Comparison of ENCODE assay signal across 15 cellular contexts in the genomic region with DNA sequence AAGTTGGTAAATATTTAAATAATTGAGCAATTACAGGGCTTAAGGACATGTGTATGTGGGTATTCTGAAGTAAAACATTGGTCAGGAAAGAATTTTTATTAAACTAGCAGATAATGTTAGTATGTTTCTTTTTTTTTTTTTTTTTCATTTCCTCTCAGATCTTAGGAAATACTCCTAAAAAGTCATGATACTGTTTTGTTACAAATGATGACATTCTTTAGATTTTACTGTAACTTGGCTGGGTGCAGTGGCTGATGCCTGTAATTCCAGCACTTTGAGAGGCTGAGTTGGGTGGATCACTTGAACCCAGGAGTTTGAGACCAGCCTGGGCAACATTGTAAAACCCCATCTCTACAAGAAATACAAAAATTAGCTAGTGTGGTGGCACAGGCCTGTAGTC. TPM values are rescaled to one million over a fixed set of nuclear protein-coding genes. Genes with fewer than 3 reads are reported as not detected.
A peak's percentile ranks its signal among the peaks of the same experiment; 100 is the strongest.
DNase-seq lines count a peak whose midpoint lies in the region; ATAC-seq and TF ChIP-seq lines count a peak whose summit lies in the region.
"Had no signal": no experiment of that assay in that cellular context is flagged by ENCODE, and none has a peak within 500 bp of the region (broad histone marks: within the 10 kb centered on the region; RNA-seq: fewer than 3 reads in every experiment).

No MANE protein-coding gene starts in this region.

- in situ Hi-C loops in IMR-90 (cut with MboI; ENCODE audit: low sequenced_read_pairs): no loop called here

- no peak overlapping the region for H2AK9ac ChIP-seq in IMR-90 (replicated peaks; ENCODE audit: low read depth, low read length, poor library complexity)

- H4K20me1 ChIP-seq in IMR-90 (ENCODE audit: insufficient read depth, low read length) (no peaks in the 10 kb centered on the region), OCI-LY7 (ENCODE audit: insufficient read depth, low read length) (no peaks in the 10 kb centered on the region)

- H3K18ac ChIP-seq in IMR-90 (ENCODE audit: low read depth, low read length): peak overlapping the region; percentile 38; the same call in 1 of the 2 replicates

- POLR2A ChIA-PET in IMR-90 (lab: Charles Lee; ENCODE audit: unreplicated experiment): no interaction called here
- POLR2A ChIA-PET in OCI-LY7 (lab: Charles Lee): no interaction called here

- peaks cover 5% of the 10 kb centered on the region for H3K4me1 ChIP-seq in IMR-90 (ENCODE audit: control insufficient read depth, insufficient read depth, low read length)
- no peaks in the 10 kb centered on the region for H3K4me1 ChIP-seq in OCI-LY7 (ENCODE audit: insufficient read depth, low read length, poor library complexity, severe bottlenecking)

- no peaks in the 10 kb centered on the region for H3K79me2 ChIP-seq in OCI-LY7 (ENCODE audit: insufficient read depth, low read depth, low read length)

- H3K27me3 ChIP-seq in IMR-90 (ENCODE audit: control insufficient read depth, insufficient read depth, low read length): no peaks in the 10 kb centered on the region

- peaks cover 2% of the 10 kb centered on the region; the same call in 1 of the 2 replicates for H3K9me1 ChIP-seq in IMR-90 (ENCODE audit: insufficient read depth, low read length)

- no peak overlapping the region for H3K4me3 ChIP-seq in AG09309 (ENCODE audit: control insufficient read depth, low read depth, low read length)
- H3K4me3 ChIP-seq in IMR-90 (ENCODE audit: insufficient read depth, low read depth, low read length): no peak overlapping the region
- no peak overlapping the region for H3K4me3 ChIP-seq in choroid plexus epithelial cell (ENCODE audit: low read depth, low read length)
- H3K4me3 ChIP-seq in fibroblast of pulmonary artery (replicated peaks; ENCODE audit: low read depth, low read length): no peak overlapping the region
- no peak overlapping the region for H3K4me3 ChIP-seq in OCI-LY7 (ENCODE audit: low read depth, low read length, poor library complexity, severe bottlenecking)

- H3K14ac ChIP-seq in IMR-90 (replicated peaks; ENCODE audit: low read depth, low read length): 0 out of 2 replicates have a peak overlapping the region, but pooled peaks have one; percentile 15

- H2AFZ ChIP-seq in IMR-90 (replicated peaks; ENCODE audit: low read length, poor library complexity) (no peak overlapping the region), OCI-LY7 (ENCODE audit: low read length) (no peak overlapping the region)

- peak; percentile 60 for ATAC-seq in IMR-90 (ENCODE audit: low read depth)

- H2BK5ac ChIP-seq in IMR-90 (ENCODE audit: low read depth, low read length, poor library complexity, severe bottlenecking): peak overlapping the region; percentile 56

- CTCF ChIA-PET in IMR-90 (lab: Yijun Ruan, JAX): interaction anchor here (0.6 to 0.9 kb wide), 2 partner anchors 17 to 86 kb away, joined by 3 to 4 read pairs; no protein-coding TSS in a partner anchor
- CTCF ChIA-PET in OCI-LY7 (lab: Charles Lee; ENCODE audit: unreplicated experiment): no interaction called here

- peak overlapping the region; percentile 64; the same call in 1 of the 2 replicates for H4K5ac ChIP-seq in IMR-90 (ENCODE audit: low read depth, low read length)

- peak overlapping the region; percentile 41 for H4K91ac ChIP-seq in IMR-90 (ENCODE audit: insufficient read depth, low read depth, low read length)

- 0 out of 2 replicates have a peak overlapping the region, but pooled peaks have one; percentile 23 for H3K9ac ChIP-seq in IMR-90 (ENCODE audit: low read depth, low read length)

- intact Hi-C loops in IMR-90 (cut with micrococcal nuclease) (loop anchor here (5.0 kb wide), 1 partner anchor 106 kb away; no protein-coding TSS in a partner anchor), OCI-LY7 (cut with micrococcal nuclease; ENCODE audit: unreplicated experiment) (no loop called here)

- peak overlapping the region; percentile 78 for H3K27ac ChIP-seq in IMR-90 (ENCODE audit: insufficient read depth, low read length)
- no peak overlapping the region for H3K27ac ChIP-seq in OCI-LY7 (ENCODE audit: low read depth, low read length, poor library complexity, severe bottlenecking)
- H3K27ac ChIP-seq: 22Rv1, C4-2B had no signal

- no peaks in the 10 kb centered on the region; a peak in 1 of 4 replicates for H3K79me1 ChIP-seq in IMR-90 (ENCODE audit: low read depth in 1 of 2, low read length in 2 of 2)

- H3K4ac ChIP-seq in IMR-90 (ENCODE audit: low read depth, low read length): peak overlapping the region; percentile 82

- 0 out of 2 replicates have a peak overlapping the region, but pooled peaks have one; percentile 50 for H3K23ac ChIP-seq in IMR-90 (ENCODE audit: low read depth, low read length)

- peaks cover 13% of the 10 kb centered on the region for H3K36me3 ChIP-seq in IMR-90 (ENCODE audit: control insufficient read depth, insufficient read depth, low read length)
- peaks cover 88% of the 10 kb centered on the region for H3K36me3 ChIP-seq in OCI-LY7 (ENCODE audit: insufficient read depth, low read length)

- DNase-seq in AG09309 (ENCODE audit: low read depth) (peak; percentile 32), IMR-90 (peak; percentile 7), choroid plexus epithelial cell (ENCODE audit: low read depth) (peak; percentile 12), fibroblast of pulmonary artery (ENCODE audit: low read depth) (peak; percentile 25), NCI-H2196 treated with DMSO at 0.1 percent for 48 hours (lab: John Stamatoyannopoulos, UW; ENCODE audit: unreplicated experiment) (no peak), glomerular visceral epithelial cell (ENCODE audit: extremely low spot score) (no peak), OCI-LY7 (ENCODE audit: low spot score) (no peak), AG08396 (ENCODE audit: low spot score) (no peak)
- DNase-seq: CD4-positive, alpha-beta memory T cell; DMS79; EL; HCEC 1CT; HFFc6 had no signal

- no peak overlapping the region for H2BK120ac ChIP-seq in IMR-90 (ENCODE audit: low read depth, low read length)

- H3K9me2 ChIP-seq in OCI-LY7 (ENCODE audit: insufficient read depth, low read length): no peaks in the 10 kb centered on the region

- no peak for TF ChIP-seq POLR2A in IMR-90 (IDR thresholded peaks at IDR 0.05; ENCODE audit: low read depth, low read length)

- TF ChIP-seq CTCF in AG09309 (IDR thresholded peaks at IDR 0.05; ENCODE audit: control insufficient read depth, insufficient read depth, low read depth, low read length, missing control alignments) (no peak), IMR-90 (conservative IDR thresholded peaks at IDR 0.05; ENCODE audit: low read depth, low read length) (no peak), choroid plexus epithelial cell (conservative IDR thresholded peaks at IDR 0.05; ENCODE audit: low read depth, low read length) (no peak), fibroblast of pulmonary artery (IDR thresholded peaks at IDR 0.05; ENCODE audit: low read length, missing control alignments) (no peak), OCI-LY7 (conservative IDR thresholded peaks at IDR 0.05; ENCODE audit: low read length) (no peak)

- dilution Hi-C loops in IMR-90 (cut with HindIII; ENCODE audit: low sequenced_read_pairs, unreplicated experiment): no loop called here

- H2BK15ac ChIP-seq in IMR-90 (ENCODE audit: low read depth, low read length): no peak overlapping the region

- H3K56ac ChIP-seq in IMR-90 (ENCODE audit: extremely low read depth, insufficient read depth, low read length): no peak overlapping the region

- H4K8ac ChIP-seq in IMR-90 (ENCODE audit: low read depth in 2 of 2, low read length in 2 of 2): no peak overlapping the region; a peak in 1 of 4 replicates

- H3K4me2 ChIP-seq in IMR-90 (ENCODE audit: low read depth, low read length) (no peak overlapping the region), OCI-LY7 (ENCODE audit: low read length) (no peak overlapping the region)

- H2BK20ac ChIP-seq in IMR-90 (ENCODE audit: low read depth, low read length): no peak overlapping the region

- TF ChIP-seq RAD21 in IMR-90 (IDR thresholded peaks at IDR 0.05; ENCODE audit: low read length): no peak

- no peak overlapping the region for H2AK5ac ChIP-seq in IMR-90 (ENCODE audit: low read depth, low read length)

- no TSS peak for BruUV-seq in IMR-90 (replicated peaks; lab: Mats Ljungman, UMichigan)
- BruUV-seq in OCI-LY7 (replicated peaks; lab: Mats Ljungman, UMichigan): no TSS peak

- H3K9me3 ChIP-seq in IMR-90 (ENCODE audit: control insufficient read depth, insufficient read depth, low read length) (no peaks in the 10 kb centered on the region), OCI-LY7 (ENCODE audit: low read length) (no peaks in the 10 kb centered on the region)

TF ChIP-seq in IMR-90, 13 proteins besides CTCF, POLR2A, EP300 and RAD21 (continues in another document):
- TF ChIP-seq, protein P1, sequence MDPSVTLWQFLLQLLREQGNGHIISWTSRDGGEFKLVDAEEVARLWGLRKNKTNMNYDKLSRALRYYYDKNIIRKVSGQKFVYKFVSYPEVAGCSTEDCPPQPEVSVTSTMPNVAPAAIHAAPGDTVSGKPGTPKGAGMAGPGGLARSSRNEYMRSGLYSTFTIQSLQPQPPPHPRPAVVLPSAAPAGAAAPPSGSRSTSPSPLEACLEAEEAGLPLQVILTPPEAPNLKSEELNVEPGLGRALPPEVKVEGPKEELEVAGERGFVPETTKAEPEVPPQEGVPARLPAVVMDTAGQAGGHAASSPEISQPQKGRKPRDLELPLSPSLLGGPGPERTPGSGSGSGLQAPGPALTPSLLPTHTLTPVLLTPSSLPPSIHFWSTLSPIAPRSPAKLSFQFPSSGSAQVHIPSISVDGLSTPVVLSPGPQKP (IDR thresholded peaks at IDR 0.05; ENCODE audit: borderline replicate concordance, low read depth, low read length): no peak
- TF ChIP-seq BHLHE40 (IDR thresholded peaks at IDR 0.05; ENCODE audit: low read depth, low read length) (no peak), NFE2L2 (IDR thresholded peaks at IDR 0.05; ENCODE audit: low read depth, low read length) (no peak), MXI1 (IDR thresholded peaks at IDR 0.05; ENCODE audit: borderline replicate concordance, low read depth, low read length) (no peak), CHD1 (IDR thresholded peaks at IDR 0.05; ENCODE audit: low read depth, low read length) (no peak), SMC3 (IDR thresholded peaks at IDR 0.05; ENCODE audit: low read depth, low read length) (no peak), CEBPB (IDR thresholded peaks at IDR 0.05; ENCODE audit: low read depth, low read length) (no peak), MAFK (IDR thresholded peaks at IDR 0.05; ENCODE audit: low read depth, low read length) (no peak)

RNA-seq across cellular contexts. Expression of a gene that starts 41.5 kb away (rescaled TPM):
- total RNA-seq in IMR-90 (2012; rRNA removed): 16.8 and 26.7 TPM in 2 replicates
- polyA plus RNA-seq in IMR-90 (2012; rRNA removed): 7.0 TPM in 2 replicates
- polyA plus RNA-seq in IMR-90 (2012; cell fraction: cytosol; rRNA removed): 2.0 and 2.5 TPM in 2 replicates
- 1.4 and 4.7 TPM in 2 replicates for polyA plus RNA-seq in IMR-90 (2012; cell fraction: nucleus; rRNA removed; ENCODE audit: low replicate concordance)
- total RNA-seq in OCI-LY7 (2014; rRNA removed; shearing (Covaris generic)): 19.2 and 19.4 TPM in 2 replicates
- 35.5 and 39.7 TPM in 2 replicates for total RNA-seq in OCI-LY7 (2022)

RNA-seq across cellular contexts. Expression of a gene that starts 42.3 kb away (rescaled TPM):
- total RNA-seq in IMR-90 (2012; rRNA removed) (3.0 and 4.4 TPM in 2 replicates), OCI-LY7 (2022) (78.4 and 90.6 TPM in 2 replicates)
- 15.6 and 17.3 TPM in 2 replicates for polyA plus RNA-seq in IMR-90 (2012; rRNA removed)
- polyA plus RNA-seq in IMR-90 (2012; cell fraction: cytosol; rRNA removed): 9.0 and 11.2 TPM in 2 replicates
- 11.4 and 19.1 TPM in 2 replicates for polyA plus RNA-seq in IMR-90 (2012; cell fraction: nucleus; rRNA removed; ENCODE audit: low replicate concordance)
- 21.7 and 34.6 TPM in 2 replicates for total RNA-seq in OCI-LY7 (2014; rRNA removed; shearing (Covaris generic))

Comparison
In these comparisons a context has a peak if more than half of its experiments do, and no peak if none do; other contexts are left out.
1. DNase-seq: peak in AG09309 (single experiment), IMR-90 (single experiment), choroid plexus epithelial cell (single experiment) and fibroblast of pulmonary artery (single experiment); none in NCI-H2196 treated with DMSO at 0.1 percent for 48 hours (single experiment), glomerular visceral epithelial cell (single experiment), OCI-LY7 (single experiment) and AG08396 (single experiment).